Comparison of ENCODE assay signal across 1 cellular context in genomic region chr2:97625716-97626430, GRCh38.
TF ChIP-seq lines count a peak whose summit lies in the region.

No MANE protein-coding gene starts in this region.

TF ChIP-seq in K562, 482 proteins besides CTCF, POLR2A, EP300 and RAD21:
- TF ChIP-seq ZNF316 (IDR thresholded peaks at IDR 0.05) (peak; percentile 96), PKNOX1 (IDR thresholded peaks at IDR 0.05) (peak; percentile 47; the same call in 1 of the 2 replicates), C11orf30 (IDR thresholded peaks at IDR 0.05; ENCODE audit: low read depth) (peak; percentile 95), MAFG (tag; conservative IDR thresholded peaks at IDR 0.05) (peak; percentile 91)
